8 cellular contexts compared by ENCODE assay signal in genomic region chr16:20865420-20866126, GRCh38. TPM values are rescaled to one million over a fixed set of nuclear protein-coding genes. Genes with fewer than 3 reads are reported as not detected.
DNase-seq lines count a peak whose midpoint lies in the region; ATAC-seq and TF ChIP-seq lines count a peak whose summit lies in the region.

No MANE protein-coding gene starts in this region.

- H3K9me3 Mint-ChIP-seq in Caco-2 (ENCODE audit: unreplicated experiment): no peaks in the 10 kb centered on the region

- DNase-seq in left lung (no peak), NCI-H226 (no peak), Caco-2 (no peak), neuronal stem cell (ENCODE audit: low spot score) (no peak), NCI-H69 (lab: John Stamatoyannopoulos, UW) (no peak)

- peaks cover 6% of the 10 kb centered on the region for H3K79me1 ChIP-seq in neuronal stem cell (ENCODE audit: low read depth, low read length)

- H2BK15ac ChIP-seq in neuronal stem cell (ENCODE audit: low read length): no peak overlapping the region

- intact Hi-C loops in left lung (cut with DNase I): no loop called here
- intact Hi-C loops in Caco-2 (cut with micrococcal nuclease; ENCODE audit: unreplicated experiment): no loop called here

- peaks cover 0 to 9% (median 0%) of the 10 kb centered on the region in 11 experiments; a peak in 2 of 22 replicates for H3K9me3 ChIP-seq in BLaER1 treated with 17β-estradiol and CSF1 and Interleukin-3, amounts not matched to agents 10 nM and 100 nM (replicated peaks in 1 of 11)
- H3K9me3 ChIP-seq in left lung: no peaks in the 10 kb centered on the region
- H3K9me3 ChIP-seq in Caco-2: no peaks in the 10 kb centered on the region
- peaks cover 0 to 3% of the 10 kb centered on the region in 2 donors for H3K9me3 ChIP-seq in neuronal stem cell (replicated peaks in 1 of 2; ENCODE audit: control insufficient read depth in 2 of 2, insufficient read depth in 1 of 2, low read depth in 1 of 2, low read length in 2 of 2)

- H3K4me2 ChIP-seq in BLaER1 treated with 17β-estradiol and CSF1 and Interleukin-3, amounts not matched to agents 10 nM and 100 nM: peak overlapping the region in 8 of 11 experiments; percentile 15 to 76 (median 54); a peak in 12 of 22 replicates
- H3K4me2 ChIP-seq in neuronal stem cell (ENCODE audit: insufficient read depth, low read length, poor library complexity, severe bottlenecking): no peak overlapping the region

- H3K4me1 Mint-ChIP-seq in Caco-2 (ENCODE audit: low read depth, unreplicated experiment): peaks cover 6% of the 10 kb centered on the region

- no TSS peak for BruUV-seq in Caco-2 (replicated peaks; lab: Mats Ljungman, UMichigan)

- H3K4me3 Mint-ChIP-seq in Caco-2 (ENCODE audit: unreplicated experiment): no peak overlapping the region

- peak overlapping the region in 7 of 11 experiments; percentile 5 to 65 (median 45); a peak in 10 of 22 replicates for H3K9ac ChIP-seq in BLaER1 treated with 17β-estradiol and CSF1 and Interleukin-3, amounts not matched to agents 10 nM and 100 nM
- no peak overlapping the region for H3K9ac ChIP-seq in neuronal stem cell (ENCODE audit: low read depth, low read length, poor library complexity)

- H3K27ac ChIP-seq in BLaER1 treated with 17β-estradiol and CSF1 and Interleukin-3, amounts not matched to agents 10 nM and 100 nM: peak overlapping the region; percentile 11 to 76 (median 62); a peak in 21 of 22 replicates
- H3K27ac ChIP-seq in left lung: peak overlapping the region; percentile 53 to 57
- no peak overlapping the region for H3K27ac ChIP-seq in neuronal stem cell (replicated peaks; ENCODE audit: low read length)

- peaks cover 29 to 81% (median 45%) of the 10 kb centered on the region in 11 experiments for H3K36me3 ChIP-seq in BLaER1 treated with 17β-estradiol and CSF1 and Interleukin-3, amounts not matched to agents 10 nM and 100 nM
- H3K36me3 ChIP-seq in left lung (peaks cover 0 to 21% of the 10 kb centered on the region in 2 donors), Caco-2 (ENCODE audit: control insufficient read depth, insufficient read depth, low read length) (no peaks in the 10 kb centered on the region; the same call in 1 of the 2 replicates), neuronal stem cell (replicated peaks in 1 of 2; ENCODE audit: control insufficient read depth in 2 of 2, insufficient read depth in 2 of 2, low read length in 2 of 2) (peaks cover 7 to 12% of the 10 kb centered on the region in 2 donors)

- no peak overlapping the region for H2BK120ac ChIP-seq in neuronal stem cell (ENCODE audit: low read depth, low read length)

- H4K20me1 ChIP-seq in BLaER1 treated with 17β-estradiol and CSF1 and Interleukin-3, amounts not matched to agents 10 nM and 100 nM: peaks cover 0 to 94% (median 54%) of the 10 kb centered on the region in 11 experiments; a peak in 18 of 22 replicates

- ATAC-seq in GM21723 (IDR thresholded peaks at IDR 0.05; ENCODE audit: unreplicated experiment) (peak; percentile 69), SK-N-SH treated with all-trans-retinoic acid at 6 μM for 48 hours (peak; percentile 35), left lung (no peak)

- no peak overlapping the region for H4K91ac ChIP-seq in neuronal stem cell (ENCODE audit: low read depth, low read length, poor library complexity)

- H2AK5ac ChIP-seq in neuronal stem cell (ENCODE audit: low read depth, low read length): no peak overlapping the region

- H3K27ac Mint-ChIP-seq in Caco-2 (ENCODE audit: unreplicated experiment): no peak overlapping the region

- H2BK12ac ChIP-seq in neuronal stem cell (ENCODE audit: low read length): no peak overlapping the region

- no peak overlapping the region for H3K14ac ChIP-seq in neuronal stem cell (ENCODE audit: low read length)

- POLR2A ChIA-PET in Caco-2 (lab: Charles Lee): no interaction called here

- H3K4me1 ChIP-seq in BLaER1 treated with 17β-estradiol and CSF1 and Interleukin-3, amounts not matched to agents 10 nM and 100 nM: peaks cover 12 to 67% (median 22%) of the 10 kb centered on the region in 10 experiments
- H3K4me1 ChIP-seq in left lung: peaks cover 43 to 56% of the 10 kb centered on the region in 2 donors
- no peaks in the 10 kb centered on the region for H3K4me1 ChIP-seq in Caco-2
- H3K4me1 ChIP-seq in neuronal stem cell (ENCODE audit: control insufficient read depth in 2 of 2, insufficient read depth in 1 of 2, low read depth in 1 of 2, low read length in 2 of 2): peaks cover 6 to 7% of the 10 kb centered on the region in 2 donors

- no peaks in the 10 kb centered on the region for H3K27me3 Mint-ChIP-seq in Caco-2 (ENCODE audit: insufficient read depth, unreplicated experiment)

- H4K8ac ChIP-seq in neuronal stem cell (ENCODE audit: low read depth, low read length): no peak overlapping the region

- H2AFZ ChIP-seq in neuronal stem cell (ENCODE audit: low read length): no peak overlapping the region

- peaks cover 28% of the 10 kb centered on the region for H3K36me3 Mint-ChIP-seq in Caco-2 (ENCODE audit: insufficient read depth, unreplicated experiment)

- H2BK5ac ChIP-seq in neuronal stem cell (ENCODE audit: low read length): no peak overlapping the region

- no CpG with 5 or more reads among the region's 6 CpGs for WGBS in neuronal stem cell (ENCODE audit: extremely low coverage in 2 of 2, insufficient read length in 2 of 2, insufficient replicate concordance in 1 of 2), 2 donors

- no peak overlapping the region for H3K23ac ChIP-seq in neuronal stem cell (ENCODE audit: low read depth, low read length, poor library complexity)

- TF ChIP-seq CTCF in left lung (IDR thresholded peaks at IDR 0.05) (no peak), Caco-2 (IDR thresholded peaks at IDR 0.05; ENCODE audit: insufficient read depth in 1 of 2, low read depth in 1 of 2, low read length in 1 of 2, severe bottlenecking in 1 of 2, unreplicated experiment in 1 of 2) (no peak)

- no peak overlapping the region for H3K4me3 ChIP-seq in BLaER1 treated with 17β-estradiol and CSF1 and Interleukin-3, amounts not matched to agents 10 nM and 100 nM
- H3K4me3 ChIP-seq in left lung: no peak overlapping the region
- H3K4me3 ChIP-seq in Caco-2 (ENCODE audit: low read depth, low read length): no peak overlapping the region
- H3K4me3 ChIP-seq in neuronal stem cell (ENCODE audit: low read length in 2 of 2): no peak overlapping the region

- no peaks in the 10 kb centered on the region for H3K27me3 ChIP-seq in BLaER1 treated with 17β-estradiol and CSF1 and Interleukin-3, amounts not matched to agents 10 nM and 100 nM
- no peaks in the 10 kb centered on the region for H3K27me3 ChIP-seq in left lung
- H3K27me3 ChIP-seq in Caco-2 (replicated peaks; ENCODE audit: control insufficient read depth, insufficient read depth, low read length): no peaks in the 10 kb centered on the region
- no peaks in the 10 kb centered on the region for H3K27me3 ChIP-seq in neuronal stem cell (ENCODE audit: control insufficient read depth in 3 of 3, insufficient read depth in 3 of 3, low read depth in 1 of 3, low read length in 3 of 3)

- CTCF ChIA-PET in Caco-2 (lab: Charles Lee): no interaction called here

- no peak overlapping the region for H3K4ac ChIP-seq in neuronal stem cell (ENCODE audit: low read length)

- H3K18ac ChIP-seq in neuronal stem cell (ENCODE audit: low read length): no peak overlapping the region

TF ChIP-seq in SK-N-SH treated with all-trans-retinoic acid at 6 μM for 48 hours, 23 proteins besides CTCF, POLR2A, EP300 and RAD21:
- TF ChIP-seq ZC3H10 (CRISPR knock-in tag; IDR thresholded peaks at IDR 0.05) (no peak), RARB (CRISPR knock-in tag; IDR thresholded peaks at IDR 0.05) (no peak)

RNA-seq across cellular contexts. Expression of gene DCUN1D3, which starts 34.6 kb away (rescaled TPM):
- total RNA-seq in left lung (10 to 100 TPM; 26.5 to 27.1 TPM), Caco-2 (2022) (16.4 and 19.2 TPM in 2 replicates)
- 5.1 TPM for polyA plus RNA-seq in neuronal stem cell (2013, experiment 1 of 2)
- polyA plus RNA-seq in neuronal stem cell (2013, experiment 2 of 2): 4.8 TPM

RNA-seq across cellular contexts. Expression of gene LYRM1, which starts 35.0 kb away (rescaled TPM):
- total RNA-seq in left lung (10 to 100 TPM; 28.0 to 28.7 TPM), Caco-2 (2022) (40.3 and 46.1 TPM in 2 replicates)
- 40.9 TPM for polyA plus RNA-seq in neuronal stem cell (2013, experiment 1 of 2)
- polyA plus RNA-seq in neuronal stem cell (2013, experiment 2 of 2): 39.7 TPM

RNA-seq across cellular contexts. Expression of gene REXO5, which starts 59.2 kb away (rescaled TPM):
- total RNA-seq in left lung (1 to 10 TPM; 2.9 to 4.8 TPM), Caco-2 (2022) (6.9 and 7.3 TPM in 2 replicates)
- 5.9 TPM for polyA plus RNA-seq in neuronal stem cell (2013, experiment 1 of 2)
- polyA plus RNA-seq in neuronal stem cell (2013, experiment 2 of 2): 6.2 TPM

RNA-seq across cellular contexts. Expression of gene ERI2, which starts 59.3 kb away (rescaled TPM):
- total RNA-seq in left lung: 10 to 100 TPM; 16.3 to 19.4 TPM
- total RNA-seq in Caco-2 (2022): 22.4 and 24.6 TPM in 2 replicates
- polyA plus RNA-seq in neuronal stem cell (2013, experiment 1 of 2): 16.1 TPM
- 16.7 TPM for polyA plus RNA-seq in neuronal stem cell (2013, experiment 2 of 2)
